In the genomic region with DNA sequence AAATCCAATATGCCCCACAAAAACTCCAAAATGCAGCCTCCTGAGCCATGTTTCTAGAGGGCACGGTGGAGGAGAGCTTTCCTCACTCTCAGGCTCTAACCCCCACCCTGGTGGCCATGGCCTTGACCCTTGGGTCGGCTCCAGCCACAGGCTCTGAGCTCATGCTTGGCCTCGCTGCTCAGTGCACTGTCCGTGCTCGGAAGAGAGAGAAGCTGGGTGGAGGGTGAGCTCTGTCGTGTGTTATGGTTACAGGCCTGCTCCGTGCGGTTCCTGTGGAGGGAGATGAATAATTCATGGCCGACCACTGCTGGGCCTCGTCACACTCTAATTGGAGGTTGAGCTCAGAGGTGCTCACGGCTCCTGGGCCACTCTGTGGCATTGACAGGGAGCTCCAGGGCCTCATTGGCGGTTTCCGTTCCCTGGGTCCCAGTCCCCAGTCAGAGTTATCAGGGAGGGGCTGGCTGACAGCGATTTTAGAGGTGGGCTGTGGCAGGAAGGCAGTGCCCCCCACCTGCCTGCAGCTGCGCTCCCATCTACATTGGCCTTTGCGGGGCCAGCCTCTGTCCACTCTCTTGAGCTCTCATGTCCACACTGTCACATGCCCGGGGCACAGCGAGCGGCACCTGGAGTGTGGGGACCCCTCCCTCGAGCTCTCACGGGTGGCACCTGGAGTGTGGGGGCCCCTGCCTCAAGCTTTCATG, we compare ENCODE assay signal across 1 cellular context.
A peak's percentile ranks its signal among the peaks of the same experiment; 100 is the strongest.
TF ChIP-seq lines count a peak whose summit lies in the region.

No MANE protein-coding gene starts in this region.

TF ChIP-seq in HepG2, 621 proteins besides CTCF, POLR2A, EP300 and RAD21 (continued from another document and continues in another):
- peak; percentile 96 for TF ChIP-seq MAZ (IDR thresholded peaks at IDR 0.05; ENCODE audit: borderline replicate concordance, low read depth, low read length)
- peak; percentile 49; the same call in 1 of the 2 replicates for TF ChIP-seq MAZ (CRISPR knock-in tag; IDR thresholded peaks at IDR 0.05; ENCODE audit: low read depth)
- no peak for TF ChIP-seq ISL2 (CRISPR knock-in tag; IDR thresholded peaks at IDR 0.05)
- TF ChIP-seq, protein P1, sequence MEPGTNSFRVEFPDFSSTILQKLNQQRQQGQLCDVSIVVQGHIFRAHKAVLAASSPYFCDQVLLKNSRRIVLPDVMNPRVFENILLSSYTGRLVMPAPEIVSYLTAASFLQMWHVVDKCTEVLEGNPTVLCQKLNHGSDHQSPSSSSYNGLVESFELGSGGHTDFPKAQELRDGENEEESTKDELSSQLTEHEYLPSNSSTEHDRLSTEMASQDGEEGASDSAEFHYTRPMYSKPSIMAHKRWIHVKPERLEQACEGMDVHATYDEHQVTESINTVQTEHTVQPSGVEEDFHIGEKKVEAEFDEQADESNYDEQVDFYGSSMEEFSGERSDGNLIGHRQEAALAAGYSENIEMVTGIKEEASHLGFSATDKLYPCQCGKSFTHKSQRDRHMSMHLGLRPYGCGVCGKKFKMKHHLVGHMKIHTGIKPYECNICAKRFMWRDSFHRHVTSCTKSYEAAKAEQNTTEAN (CRISPR knock-in tag; conservative IDR thresholded peaks at IDR 0.05), result no peak
- TF ChIP-seq, protein P2, sequence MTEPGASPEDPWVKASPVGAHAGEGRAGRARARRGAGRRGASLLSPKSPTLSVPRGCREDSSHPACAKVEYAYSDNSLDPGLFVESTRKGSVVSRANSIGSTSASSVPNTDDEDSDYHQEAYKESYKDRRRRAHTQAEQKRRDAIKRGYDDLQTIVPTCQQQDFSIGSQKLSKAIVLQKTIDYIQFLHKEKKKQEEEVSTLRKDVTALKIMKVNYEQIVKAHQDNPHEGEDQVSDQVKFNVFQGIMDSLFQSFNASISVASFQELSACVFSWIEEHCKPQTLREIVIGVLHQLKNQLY (CRISPR knock-in tag; IDR thresholded peaks at IDR 0.05), result peak; percentile 61; the same call in 1 of the 2 replicates
- TF ChIP-seq YEATS2 (CRISPR knock-in tag; IDR thresholded peaks at IDR 0.05; ENCODE audit: borderline replicate concordance), result peak; percentile 64; the same call in 1 of the 2 replicates
- 0 out of 2 replicates have a peak, but pooled peaks have one; percentile 14 for TF ChIP-seq SMC3 (IDR thresholded peaks at IDR 0.05; ENCODE audit: low read length)
- TF ChIP-seq THAP11 (CRISPR knock-in tag; IDR thresholded peaks at IDR 0.05), result 0 out of 2 replicates have a peak, but pooled peaks have one; percentile 34
- TF ChIP-seq SRY (CRISPR knock-in tag; IDR thresholded peaks at IDR 0.05), result 0 out of 2 replicates have a peak, but pooled peaks have one; percentile 45
- no peak for TF ChIP-seq ZBTB3 (CRISPR knock-in tag; IDR thresholded peaks at IDR 0.05; ENCODE audit: borderline replicate concordance, low read depth)
- no peak for TF ChIP-seq ATF7 (IDR thresholded peaks at IDR 0.05)
- peak; percentile 77 for TF ChIP-seq ATF7 (CRISPR knock-in tag; IDR thresholded peaks at IDR 0.05)
- TF ChIP-seq, protein P3, sequence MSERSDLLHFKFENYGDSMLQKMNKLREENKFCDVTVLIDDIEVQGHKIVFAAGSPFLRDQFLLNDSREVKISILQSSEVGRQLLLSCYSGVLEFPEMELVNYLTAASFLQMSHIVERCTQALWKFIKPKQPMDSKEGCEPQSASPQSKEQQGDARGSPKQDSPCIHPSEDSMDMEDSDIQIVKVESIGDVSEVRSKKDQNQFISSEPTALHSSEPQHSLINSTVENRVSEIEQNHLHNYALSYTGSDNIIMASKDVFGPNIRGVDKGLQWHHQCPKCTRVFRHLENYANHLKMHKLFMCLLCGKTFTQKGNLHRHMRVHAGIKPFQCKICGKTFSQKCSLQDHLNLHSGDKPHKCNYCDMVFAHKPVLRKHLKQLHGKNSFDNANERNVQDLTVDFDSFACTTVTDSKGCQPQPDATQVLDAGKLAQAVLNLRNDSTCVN (CRISPR knock-in tag; IDR thresholded peaks at IDR 0.05; ENCODE audit: borderline replicate concordance), result peak; percentile 81
- TF ChIP-seq BCL6 (CRISPR knock-in tag; IDR thresholded peaks at IDR 0.05), result peak; percentile 73; the same call in 1 of the 2 replicates
- peak; percentile 75 for TF ChIP-seq ZNF331 (CRISPR knock-in tag; IDR thresholded peaks at IDR 0.05)
- TF ChIP-seq, protein P4, sequence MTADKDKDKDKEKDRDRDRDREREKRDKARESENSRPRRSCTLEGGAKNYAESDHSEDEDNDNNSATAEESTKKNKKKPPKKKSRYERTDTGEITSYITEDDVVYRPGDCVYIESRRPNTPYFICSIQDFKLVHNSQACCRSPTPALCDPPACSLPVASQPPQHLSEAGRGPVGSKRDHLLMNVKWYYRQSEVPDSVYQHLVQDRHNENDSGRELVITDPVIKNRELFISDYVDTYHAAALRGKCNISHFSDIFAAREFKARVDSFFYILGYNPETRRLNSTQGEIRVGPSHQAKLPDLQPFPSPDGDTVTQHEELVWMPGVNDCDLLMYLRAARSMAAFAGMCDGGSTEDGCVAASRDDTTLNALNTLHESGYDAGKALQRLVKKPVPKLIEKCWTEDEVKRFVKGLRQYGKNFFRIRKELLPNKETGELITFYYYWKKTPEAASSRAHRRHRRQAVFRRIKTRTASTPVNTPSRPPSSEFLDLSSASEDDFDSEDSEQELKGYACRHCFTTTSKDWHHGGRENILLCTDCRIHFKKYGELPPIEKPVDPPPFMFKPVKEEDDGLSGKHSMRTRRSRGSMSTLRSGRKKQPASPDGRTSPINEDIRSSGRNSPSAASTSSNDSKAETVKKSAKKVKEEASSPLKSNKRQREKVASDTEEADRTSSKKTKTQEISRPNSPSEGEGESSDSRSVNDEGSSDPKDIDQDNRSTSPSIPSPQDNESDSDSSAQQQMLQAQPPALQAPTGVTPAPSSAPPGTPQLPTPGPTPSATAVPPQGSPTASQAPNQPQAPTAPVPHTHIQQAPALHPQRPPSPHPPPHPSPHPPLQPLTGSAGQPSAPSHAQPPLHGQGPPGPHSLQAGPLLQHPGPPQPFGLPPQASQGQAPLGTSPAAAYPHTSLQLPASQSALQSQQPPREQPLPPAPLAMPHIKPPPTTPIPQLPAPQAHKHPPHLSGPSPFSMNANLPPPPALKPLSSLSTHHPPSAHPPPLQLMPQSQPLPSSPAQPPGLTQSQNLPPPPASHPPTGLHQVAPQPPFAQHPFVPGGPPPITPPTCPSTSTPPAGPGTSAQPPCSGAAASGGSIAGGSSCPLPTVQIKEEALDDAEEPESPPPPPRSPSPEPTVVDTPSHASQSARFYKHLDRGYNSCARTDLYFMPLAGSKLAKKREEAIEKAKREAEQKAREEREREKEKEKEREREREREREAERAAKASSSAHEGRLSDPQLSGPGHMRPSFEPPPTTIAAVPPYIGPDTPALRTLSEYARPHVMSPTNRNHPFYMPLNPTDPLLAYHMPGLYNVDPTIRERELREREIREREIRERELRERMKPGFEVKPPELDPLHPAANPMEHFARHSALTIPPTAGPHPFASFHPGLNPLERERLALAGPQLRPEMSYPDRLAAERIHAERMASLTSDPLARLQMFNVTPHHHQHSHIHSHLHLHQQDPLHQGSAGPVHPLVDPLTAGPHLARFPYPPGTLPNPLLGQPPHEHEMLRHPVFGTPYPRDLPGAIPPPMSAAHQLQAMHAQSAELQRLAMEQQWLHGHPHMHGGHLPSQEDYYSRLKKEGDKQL (CRISPR knock-in tag; IDR thresholded peaks at IDR 0.05; ENCODE audit: low read depth), result no peak
- TF ChIP-seq ZC3H13 (CRISPR knock-in tag; IDR thresholded peaks at IDR 0.05), result peak; percentile 56; the same call in 1 of the 2 replicates
- TF ChIP-seq HNF4G (IDR thresholded peaks at IDR 0.05; ENCODE audit: borderline replicate concordance, low read depth, low read length), result peak; percentile 54; the same call in 1 of the 2 replicates
- TF ChIP-seq HNF4G (CRISPR knock-in tag; IDR thresholded peaks at IDR 0.05; ENCODE audit: borderline replicate concordance, low read depth), result 0 out of 2 replicates have a peak, but pooled peaks have one; percentile 30
- TF ChIP-seq ZNF891 (CRISPR knock-in tag; IDR thresholded peaks at IDR 0.05), result 0 out of 2 replicates have a peak, but pooled peaks have one; percentile 43
- TF ChIP-seq ZNF143 (CRISPR knock-in tag; IDR thresholded peaks at IDR 0.05), result no peak
- TF ChIP-seq ZSCAN9 (CRISPR knock-in tag; IDR thresholded peaks at IDR 0.05; ENCODE audit: borderline replicate concordance), result peak; percentile 39; the same call in 1 of the 2 replicates
- peak; percentile 99 for TF ChIP-seq NR2F1 (CRISPR knock-in tag; IDR thresholded peaks at IDR 0.05)
- peak; percentile 93 for TF ChIP-seq SKI (IDR thresholded peaks at IDR 0.05; ENCODE audit: partially characterized antibody)
- TF ChIP-seq, protein P5, sequence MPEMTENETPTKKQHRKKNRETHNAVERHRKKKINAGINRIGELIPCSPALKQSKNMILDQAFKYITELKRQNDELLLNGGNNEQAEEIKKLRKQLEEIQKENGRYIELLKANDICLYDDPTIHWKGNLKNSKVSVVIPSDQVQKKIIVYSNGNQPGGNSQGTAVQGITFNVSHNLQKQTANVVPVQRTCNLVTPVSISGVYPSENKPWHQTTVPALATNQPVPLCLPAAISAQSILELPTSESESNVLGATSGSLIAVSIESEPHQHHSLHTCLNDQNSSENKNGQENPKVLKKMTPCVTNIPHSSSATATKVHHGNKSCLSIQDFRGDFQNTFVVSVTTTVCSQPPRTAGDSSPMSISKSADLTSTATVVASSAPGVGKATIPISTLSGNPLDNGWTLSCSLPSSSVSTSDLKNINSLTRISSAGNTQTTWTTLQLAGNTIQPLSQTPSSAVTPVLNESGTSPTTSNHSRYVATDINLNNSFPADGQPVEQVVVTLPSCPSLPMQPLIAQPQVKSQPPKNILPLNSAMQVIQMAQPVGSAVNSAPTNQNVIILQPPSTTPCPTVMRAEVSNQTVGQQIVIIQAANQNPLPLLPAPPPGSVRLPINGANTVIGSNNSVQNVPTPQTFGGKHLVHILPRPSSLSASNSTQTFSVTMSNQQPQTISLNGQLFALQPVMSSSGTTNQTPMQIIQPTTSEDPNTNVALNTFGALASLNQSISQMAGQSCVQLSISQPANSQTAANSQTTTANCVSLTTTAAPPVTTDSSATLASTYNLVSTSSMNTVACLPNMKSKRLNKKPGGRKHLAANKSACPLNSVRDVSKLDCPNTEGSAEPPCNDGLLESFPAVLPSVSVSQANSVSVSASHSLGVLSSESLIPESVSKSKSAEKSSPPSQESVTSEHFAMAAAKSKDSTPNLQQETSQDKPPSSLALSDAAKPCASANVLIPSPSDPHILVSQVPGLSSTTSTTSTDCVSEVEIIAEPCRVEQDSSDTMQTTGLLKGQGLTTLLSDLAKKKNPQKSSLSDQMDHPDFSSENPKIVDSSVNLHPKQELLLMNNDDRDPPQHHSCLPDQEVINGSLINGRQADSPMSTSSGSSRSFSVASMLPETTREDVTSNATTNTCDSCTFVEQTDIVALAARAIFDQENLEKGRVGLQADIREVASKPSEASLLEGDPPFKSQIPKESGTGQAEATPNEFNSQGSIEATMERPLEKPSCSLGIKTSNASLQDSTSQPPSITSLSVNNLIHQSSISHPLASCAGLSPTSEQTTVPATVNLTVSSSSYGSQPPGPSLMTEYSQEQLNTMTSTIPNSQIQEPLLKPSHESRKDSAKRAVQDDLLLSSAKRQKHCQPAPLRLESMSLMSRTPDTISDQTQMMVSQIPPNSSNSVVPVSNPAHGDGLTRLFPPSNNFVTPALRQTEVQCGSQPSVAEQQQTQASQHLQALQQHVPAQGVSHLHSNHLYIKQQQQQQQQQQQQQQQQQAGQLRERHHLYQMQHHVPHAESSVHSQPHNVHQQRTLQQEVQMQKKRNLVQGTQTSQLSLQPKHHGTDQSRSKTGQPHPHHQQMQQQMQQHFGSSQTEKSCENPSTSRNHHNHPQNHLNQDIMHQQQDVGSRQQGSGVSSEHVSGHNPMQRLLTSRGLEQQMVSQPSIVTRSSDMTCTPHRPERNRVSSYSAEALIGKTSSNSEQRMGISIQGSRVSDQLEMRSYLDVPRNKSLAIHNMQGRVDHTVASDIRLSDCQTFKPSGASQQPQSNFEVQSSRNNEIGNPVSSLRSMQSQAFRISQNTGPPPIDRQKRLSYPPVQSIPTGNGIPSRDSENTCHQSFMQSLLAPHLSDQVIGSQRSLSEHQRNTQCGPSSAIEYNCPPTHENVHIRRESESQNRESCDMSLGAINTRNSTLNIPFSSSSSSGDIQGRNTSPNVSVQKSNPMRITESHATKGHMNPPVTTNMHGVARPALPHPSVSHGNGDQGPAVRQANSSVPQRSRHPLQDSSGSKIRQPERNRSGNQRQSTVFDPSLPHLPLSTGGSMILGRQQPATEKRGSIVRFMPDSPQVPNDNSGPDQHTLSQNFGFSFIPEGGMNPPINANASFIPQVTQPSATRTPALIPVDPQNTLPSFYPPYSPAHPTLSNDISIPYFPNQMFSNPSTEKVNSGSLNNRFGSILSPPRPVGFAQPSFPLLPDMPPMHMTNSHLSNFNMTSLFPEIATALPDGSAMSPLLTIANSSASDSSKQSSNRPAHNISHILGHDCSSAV (CRISPR knock-in tag; IDR thresholded peaks at IDR 0.05; ENCODE audit: borderline replicate concordance), result no peak
- TF ChIP-seq RARA (CRISPR knock-in tag; IDR thresholded peaks at IDR 0.05), result peak; percentile 96
- TF ChIP-seq ZNF264 (CRISPR knock-in tag; IDR thresholded peaks at IDR 0.05), result 0 out of 2 replicates have a peak, but pooled peaks have one; percentile 9
- TF ChIP-seq, protein P6, sequence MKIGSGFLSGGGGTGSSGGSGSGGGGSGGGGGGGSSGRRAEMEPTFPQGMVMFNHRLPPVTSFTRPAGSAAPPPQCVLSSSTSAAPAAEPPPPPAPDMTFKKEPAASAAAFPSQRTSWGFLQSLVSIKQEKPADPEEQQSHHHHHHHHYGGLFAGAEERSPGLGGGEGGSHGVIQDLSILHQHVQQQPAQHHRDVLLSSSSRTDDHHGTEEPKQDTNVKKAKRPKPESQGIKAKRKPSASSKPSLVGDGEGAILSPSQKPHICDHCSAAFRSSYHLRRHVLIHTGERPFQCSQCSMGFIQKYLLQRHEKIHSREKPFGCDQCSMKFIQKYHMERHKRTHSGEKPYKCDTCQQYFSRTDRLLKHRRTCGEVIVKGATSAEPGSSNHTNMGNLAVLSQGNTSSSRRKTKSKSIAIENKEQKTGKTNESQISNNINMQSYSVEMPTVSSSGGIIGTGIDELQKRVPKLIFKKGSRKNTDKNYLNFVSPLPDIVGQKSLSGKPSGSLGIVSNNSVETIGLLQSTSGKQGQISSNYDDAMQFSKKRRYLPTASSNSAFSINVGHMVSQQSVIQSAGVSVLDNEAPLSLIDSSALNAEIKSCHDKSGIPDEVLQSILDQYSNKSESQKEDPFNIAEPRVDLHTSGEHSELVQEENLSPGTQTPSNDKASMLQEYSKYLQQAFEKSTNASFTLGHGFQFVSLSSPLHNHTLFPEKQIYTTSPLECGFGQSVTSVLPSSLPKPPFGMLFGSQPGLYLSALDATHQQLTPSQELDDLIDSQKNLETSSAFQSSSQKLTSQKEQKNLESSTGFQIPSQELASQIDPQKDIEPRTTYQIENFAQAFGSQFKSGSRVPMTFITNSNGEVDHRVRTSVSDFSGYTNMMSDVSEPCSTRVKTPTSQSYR (CRISPR knock-in tag; IDR thresholded peaks at IDR 0.05; ENCODE audit: borderline replicate concordance), result peak; percentile 88
